In the genomic region with DNA sequence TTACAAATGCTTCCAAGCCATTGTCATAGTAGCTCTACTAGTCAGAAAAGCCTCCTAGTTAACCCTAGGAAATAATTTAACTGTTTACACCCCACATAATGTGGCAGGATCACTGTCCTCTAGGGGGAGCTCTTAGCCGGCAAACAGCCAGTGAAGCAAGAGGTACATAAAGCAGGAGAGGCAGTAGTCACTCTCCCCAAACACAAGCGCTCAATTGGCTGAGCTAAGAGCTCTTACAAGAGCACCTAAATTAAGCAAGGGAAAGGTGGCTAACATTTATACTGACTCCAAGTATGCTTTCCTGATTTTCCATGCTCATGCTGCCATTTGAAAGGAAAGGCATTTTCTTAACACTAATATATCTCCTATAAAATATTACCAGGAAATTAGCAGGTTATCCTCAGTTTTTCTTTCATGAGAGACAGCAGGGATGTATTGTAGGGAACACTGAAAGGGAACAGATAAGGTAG, we compare ENCODE assay signal across 8 cellular contexts. TPM values are rescaled to one million over a fixed set of nuclear protein-coding genes. Genes with fewer than 3 reads are reported as not detected.
DNase-seq lines count a peak whose midpoint lies in the region; ATAC-seq and TF ChIP-seq lines count a peak whose summit lies in the region.

No MANE protein-coding gene starts in this region.

- no peak overlapping the region for H4K5ac ChIP-seq in mesendoderm (ENCODE audit: low read length)

- no peak overlapping the region for H2BK120ac ChIP-seq in mesendoderm (ENCODE audit: low read depth, low read length)

- no peak overlapping the region for H2AK5ac ChIP-seq in mesendoderm (ENCODE audit: low read length)

- no peak overlapping the region for H3K56ac ChIP-seq in mesendoderm (ENCODE audit: low read length)

- no peaks in the 10 kb centered on the region for H3K27me3 ChIP-seq in mesendoderm (ENCODE audit: insufficient read depth, low read length, poor library complexity)
- H3K27me3 ChIP-seq in transverse colon: no peaks in the 10 kb centered on the region

- H3K36me3 ChIP-seq in mesendoderm (ENCODE audit: control insufficient read depth, insufficient read depth, low read length) (no peaks in the 10 kb centered on the region), transverse colon (no peaks in the 10 kb centered on the region)

- no peak overlapping the region for H3K4ac ChIP-seq in mesendoderm (ENCODE audit: low read depth, low read length)

- no peak overlapping the region for H4K8ac ChIP-seq in mesendoderm (ENCODE audit: low read depth, low read length)

- TF ChIP-seq EP300 in transverse colon (IDR thresholded peaks at IDR 0.05; ENCODE audit: low read depth): no peak

- intact Hi-C loops in transverse colon (cut with DNase I; ENCODE audit: low total_unique reads): no loop called here

- H3K4me1 ChIP-seq in mesendoderm (ENCODE audit: control insufficient read depth, low read depth, low read length): no peaks in the 10 kb centered on the region
- H3K4me1 ChIP-seq in transverse colon: peaks cover 0 to 27% (median 10%) of the 10 kb centered on the region in 4 donors

- no peaks in the 10 kb centered on the region for H3K79me1 ChIP-seq in mesendoderm (ENCODE audit: low read length)

- H3K4me3 ChIP-seq in coronary artery (no peak overlapping the region), mesendoderm (ENCODE audit: low read length) (no peak overlapping the region), transverse colon (no peak overlapping the region)

- no peak overlapping the region for H3K18ac ChIP-seq in mesendoderm (ENCODE audit: low read length)

- no peak for TF ChIP-seq POLR2A in transverse colon (IDR thresholded peaks at IDR 0.05)

- H2BK15ac ChIP-seq in mesendoderm (replicated peaks; ENCODE audit: low read depth): no peak overlapping the region

- in situ Hi-C loops in transverse colon (cut with MboI; ENCODE audit: low pct_ligation_motif_present in 1 of 4, low pct_unique_long_range_greater_than_20kb in 1 of 4, low sequenced_read_pairs in 3 of 4): loop anchor here in 2 of 4 donors (25.0 kb wide), 1 partner anchor 311 kb away; no protein-coding TSS in a partner anchor

- H3K9ac ChIP-seq in mesendoderm (ENCODE audit: low read length): no peak overlapping the region

- DNase-seq in AG20443 (ENCODE audit: low spot score) (peak; percentile 57), NCI-H460 (ENCODE audit: extremely low read depth, low read depth) (peak; percentile 79), coronary artery (ENCODE audit: low spot score) (no peak), mesendoderm (peak; percentile 89), transverse colon (peak; percentile 81)

- H2BK5ac ChIP-seq in mesendoderm (ENCODE audit: low read length): no peak overlapping the region

- no peaks in the 10 kb centered on the region for H3K9me3 ChIP-seq in transverse colon

- no CpG with 5 or more reads among the region's 2 CpGs for WGBS in mesendoderm (ENCODE audit: extremely low coverage, insufficient coverage, low lambda C conversion rate)
- WGBS in transverse colon (ENCODE audit: low coverage in 1 of 2), 2 donors: 10 to 24% methylated on average over 2 of the region's 2 CpGs

- ATAC-seq in GM19023 (IDR thresholded peaks at IDR 0.05; ENCODE audit: unreplicated experiment): peak; percentile 88
- ATAC-seq in HG03354 (IDR thresholded peaks at IDR 0.05; ENCODE audit: poor library complexity, severe bottlenecking, unreplicated experiment): peak; percentile 81
- ATAC-seq in activated CD4-positive, CD25-positive, alpha-beta regulatory T cell treated with anti-CD3 and anti-CD28 coated beads, Interleukin-2, amount 50 U/mL, for 24 hours: peak; percentile 44 to 53

- no peak overlapping the region for H3K23ac ChIP-seq in mesendoderm (ENCODE audit: low read length)

- H3K79me2 ChIP-seq in mesendoderm (ENCODE audit: control insufficient read depth, insufficient read depth, low read length): no peaks in the 10 kb centered on the region

- TF ChIP-seq CTCF in coronary artery (IDR thresholded peaks at IDR 0.05): peak; percentile 14
- TF ChIP-seq CTCF in transverse colon (IDR thresholded peaks at IDR 0.05): peak; percentile 69 to 77 (median 72)

- no peak overlapping the region for H3K4me2 ChIP-seq in mesendoderm (ENCODE audit: low read length)

- H3K27ac ChIP-seq in coronary artery (no peak overlapping the region), mesendoderm (ENCODE audit: low read depth, low read length) (no peak overlapping the region), transverse colon (no peak overlapping the region)

RNA-seq across cellular contexts. Expression of a gene that starts 37.6 kb away (rescaled TPM):
- total RNA-seq in NCI-H460 (2014; rRNA removed; shearing (Covaris generic)): 45.0 and 50.2 TPM in 2 replicates
- 20.9 and 29.6 TPM in 2 replicates for polyA plus RNA-seq in NCI-H460 (2014; cell fraction: nucleus; rRNA removed)
- polyA plus RNA-seq in mesendoderm (2013, experiment 1 of 2): 3.0 TPM
- polyA plus RNA-seq in mesendoderm (2013, experiment 2 of 2): 2.9 TPM
- total RNA-seq in transverse colon: 10 to 100 TPM in 3 of 4 donors, 1 to 10 TPM in 1; 2.4 to 88.3 (median 29.3) TPM
